ENCODE assay signal across 8 cellular contexts in genomic region chr6:7136859-7137334, GRCh38. TPM values are rescaled to one million over a fixed set of nuclear protein-coding genes. Genes with fewer than 3 reads are reported as not detected.
DNase-seq lines count a peak whose midpoint lies in the region; ATAC-seq lines count a peak whose summit lies in the region.

No MANE protein-coding gene starts in this region.

- no peaks in the 10 kb centered on the region for H3K36me3 Mint-ChIP-seq in activated T-helper 17 cell treated with anti-CD3 and anti-CD28 coated beads, Interleukin-2, amount 50 U/mL, for 72 hours (ENCODE audit: low read depth)
- no peaks in the 10 kb centered on the region for H3K36me3 Mint-ChIP-seq in natural killer cell treated with Interleukin-12 subunit alpha and Interleukin-12 subunit beta and Interleukin-15 and Interleukin-18, amount 100 ng/mL, for 72 hours

- DNase-seq in Right ventricle myocardium inferior (ENCODE audit: missing footprints) (peak; percentile 66), left cardiac atrium (no peak), islet precursor cell (no peak), GOT3 (lab: John Stamatoyannopoulos, UW) (no peak), GM03348 (ENCODE audit: low spot score) (no peak)
- no peak for DNase-seq in natural killer cell treated with Interleukin-12 subunit alpha and Interleukin-12 subunit beta and Interleukin-15 and Interleukin-18, amount 100 ng/mL, for 72 hours (ENCODE audit: low spot score)

- H3K27me3 Mint-ChIP-seq in activated T-helper 17 cell treated with anti-CD3 and anti-CD28 coated beads, Interleukin-2, amount 50 U/mL, for 72 hours: no peaks in the 10 kb centered on the region
- H3K27me3 Mint-ChIP-seq in natural killer cell treated with Interleukin-12 subunit alpha and Interleukin-12 subunit beta and Interleukin-15 and Interleukin-18, amount 100 ng/mL, for 72 hours: no peaks in the 10 kb centered on the region

- intact Hi-C loops in Right ventricle myocardium inferior (cut with DNase I) (no loop called here), left cardiac atrium (cut with DNase I) (no loop called here)

- peak overlapping the region; percentile 89 for H3K27ac Mint-ChIP-seq in activated T-helper 17 cell treated with anti-CD3 and anti-CD28 coated beads, Interleukin-2, amount 50 U/mL, for 72 hours
- peak overlapping the region; percentile 92 for H3K27ac Mint-ChIP-seq in natural killer cell treated with Interleukin-12 subunit alpha and Interleukin-12 subunit beta and Interleukin-15 and Interleukin-18, amount 100 ng/mL, for 72 hours

- peak overlapping the region; percentile 92 for H3K4me3 Mint-ChIP-seq in activated T-helper 17 cell treated with anti-CD3 and anti-CD28 coated beads, Interleukin-2, amount 50 U/mL, for 72 hours
- H3K4me3 Mint-ChIP-seq in natural killer cell treated with Interleukin-12 subunit alpha and Interleukin-12 subunit beta and Interleukin-15 and Interleukin-18, amount 100 ng/mL, for 72 hours: peak overlapping the region; percentile 88

- H3K4me1 Mint-ChIP-seq in activated T-helper 17 cell treated with anti-CD3 and anti-CD28 coated beads, Interleukin-2, amount 50 U/mL, for 72 hours: peaks cover 41% of the 10 kb centered on the region
- peaks cover 45 to 58% of the 10 kb centered on the region in 2 donors for H3K4me1 Mint-ChIP-seq in natural killer cell treated with Interleukin-12 subunit alpha and Interleukin-12 subunit beta and Interleukin-15 and Interleukin-18, amount 100 ng/mL, for 72 hours (ENCODE audit: low read depth in 2 of 2)

- ATAC-seq in Right ventricle myocardium inferior: no peak
- no peak for ATAC-seq in left cardiac atrium
- peak; percentile 31 for ATAC-seq in HG03108 (IDR thresholded peaks at IDR 0.05; ENCODE audit: unreplicated experiment)
- ATAC-seq in activated T-helper 17 cell treated with anti-CD3 and anti-CD28 coated beads, Interleukin-2, amount 50 U/mL, for 72 hours (replicated peaks): no peak
- no peak for ATAC-seq in natural killer cell treated with Interleukin-12 subunit alpha and Interleukin-12 subunit beta and Interleukin-15 and Interleukin-18, amount 100 ng/mL, for 72 hours

- no peaks in the 10 kb centered on the region for H3K9me3 Mint-ChIP-seq in activated T-helper 17 cell treated with anti-CD3 and anti-CD28 coated beads, Interleukin-2, amount 50 U/mL, for 72 hours
- H3K9me3 Mint-ChIP-seq in natural killer cell treated with Interleukin-12 subunit alpha and Interleukin-12 subunit beta and Interleukin-15 and Interleukin-18, amount 100 ng/mL, for 72 hours: no peaks in the 10 kb centered on the region

RNA-seq across cellular contexts. Expression of gene RREB1, which starts 29.1 kb away (rescaled TPM):
- total RNA-seq in Right ventricle myocardium inferior (34.2 TPM), left cardiac atrium (10 to 100 TPM; 34.2 to 37.6 TPM)
- 10 to 100 TPM; 14.8 to 21.9 TPM for total RNA-seq in activated T-helper 17 cell treated with anti-CD3 and anti-CD28 coated beads, Interleukin-2, amount 50 U/mL, for 72 hours
- 10 to 100 TPM; 20.6 to 27.5 TPM for total RNA-seq in natural killer cell treated with Interleukin-12 subunit alpha and Interleukin-12 subunit beta and Interleukin-15 and Interleukin-18, amount 100 ng/mL, for 72 hours
